In the genomic region with DNA sequence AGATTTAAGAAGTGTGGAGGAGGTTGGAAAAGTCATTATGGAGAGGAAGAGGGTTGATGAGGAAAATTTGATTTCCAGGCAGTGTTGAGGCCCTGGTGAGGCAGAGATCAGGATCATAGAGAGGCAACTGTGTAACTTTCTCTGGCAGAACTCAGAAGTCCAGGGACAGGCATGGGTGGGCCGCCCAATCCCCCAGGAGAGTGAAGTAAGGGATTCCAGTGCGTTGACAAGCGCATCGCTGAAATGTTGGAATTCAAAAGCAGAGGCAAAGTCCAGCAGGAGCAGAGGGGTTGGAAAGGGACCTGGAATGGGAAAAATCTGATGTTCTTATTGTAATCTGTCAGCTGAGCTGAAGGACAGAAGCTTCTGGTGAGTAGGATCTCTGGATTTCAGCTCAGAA, we compare ENCODE assay signal across 19 cellular contexts.
A peak's percentile ranks its signal among the peaks of the same experiment; 100 is the strongest.
DNase-seq lines count a peak whose midpoint lies in the region; ATAC-seq and TF ChIP-seq lines count a peak whose summit lies in the region.
"Had no signal": no experiment of that assay in that cellular context is flagged by ENCODE, and none has a peak within 500 bp of the region (broad histone marks: within the 10 kb centered on the region; RNA-seq: fewer than 3 reads in every experiment).

No MANE protein-coding gene starts in this region.

- no peak for TF ChIP-seq POLR2A in heart left ventricle (IDR thresholded peaks at IDR 0.05)

- peaks cover 65% of the 10 kb centered on the region for H3K4me1 Mint-ChIP-seq in memory B cell

- H3K9me3 ChIP-seq in heart left ventricle (peaks cover 0 to 6% (median 0%) of the 10 kb centered on the region in 12 donors), lower lobe of right lung (no peaks in the 10 kb centered on the region)
- H3K9me3 ChIP-seq: adrenal gland, SJSA1 had no signal

- no peak overlapping the region for H3K4me3 Mint-ChIP-seq in memory B cell
- H3K4me3 Mint-ChIP-seq: HFFc6, neural progenitor cell had no signal

- H3K27me3 Mint-ChIP-seq in memory B cell, result no peaks in the 10 kb centered on the region

- WGBS in heart left ventricle, 4 donors, result 84 to 92% (median 88%) methylated on average over 4 of the region's 4 CpGs

- H3K27ac Mint-ChIP-seq in activated naive CD4-positive, alpha-beta T cell treated with anti-CD3 and anti-CD28 coated beads, Interleukin-2, amount 50 U/mL, for 72 hours, result peak overlapping the region; percentile 92 to 95
- peak overlapping the region; percentile 10 for H3K27ac Mint-ChIP-seq in memory B cell
- H3K27ac Mint-ChIP-seq: HFFc6, neural progenitor cell had no signal

- intact Hi-C loops in Right ventricle myocardium inferior (cut with DNase I) (no loop called here), heart left ventricle (cut with DNase I) (no loop called here), sciatic nerve (cut with DNase I) (no loop called here), lower lobe of right lung (cut with DNase I) (no loop called here)

- H3K27ac ChIP-seq in heart left ventricle (peak overlapping the region in 1 of 12 donors; percentile 15), lower lobe of right lung (no peak overlapping the region)
- H3K27ac ChIP-seq: adrenal gland, foreskin keratinocyte, neural progenitor cell, SJSA1 had no signal

- H3K36me3 Mint-ChIP-seq in activated naive CD4-positive, alpha-beta T cell treated with anti-CD3 and anti-CD28 coated beads, Interleukin-2, amount 50 U/mL, for 72 hours, result peaks cover 18 to 66% of the 10 kb centered on the region in 2 donors
- H3K36me3 Mint-ChIP-seq in memory B cell, result peaks cover 32% of the 10 kb centered on the region

- ATAC-seq in Right ventricle myocardium inferior, result peak; percentile 61
- no peak for ATAC-seq in heart left ventricle
- no peak for ATAC-seq in activated naive CD4-positive, alpha-beta T cell treated with anti-CD3 and anti-CD28 coated beads, Interleukin-2, amount 50 U/mL, for 72 hours
- ATAC-seq in memory B cell (ENCODE audit: low read depth), result no peak
- ATAC-seq in sciatic nerve, result no peak
- no peak for ATAC-seq in lower lobe of right lung
- ATAC-seq: foreskin keratinocyte, right cardiac atrium had no signal

- no peaks in the 10 kb centered on the region for H3K27me3 ChIP-seq in heart left ventricle
- no peaks in the 10 kb centered on the region for H3K27me3 ChIP-seq in lower lobe of right lung (ENCODE audit: low read depth)
- H3K27me3 ChIP-seq: adrenal gland, foreskin keratinocyte, neural progenitor cell, SJSA1 had no signal

- no peak overlapping the region for H3K4me3 ChIP-seq in heart left ventricle
- H3K4me3 ChIP-seq in lower lobe of right lung, result no peak overlapping the region
- H3K4me3 ChIP-seq: adrenal gland, lung, neural progenitor cell, SJSA1 had no signal

- H3K9me3 Mint-ChIP-seq in activated naive CD4-positive, alpha-beta T cell treated with anti-CD3 and anti-CD28 coated beads, Interleukin-2, amount 50 U/mL, for 72 hours, result peaks cover 0 to 11% of the 10 kb centered on the region in 2 donors
- H3K9me3 Mint-ChIP-seq in memory B cell, result peaks cover 4% of the 10 kb centered on the region
- H3K9me3 Mint-ChIP-seq: HFFc6 had no signal

- H3K4me1 ChIP-seq in heart left ventricle (peaks cover 0 to 84% (median 0%) of the 10 kb centered on the region in 12 donors), lower lobe of right lung (peaks cover 44% of the 10 kb centered on the region)
- H3K4me1 ChIP-seq: neural progenitor cell had no signal

- TF ChIP-seq CTCF in heart left ventricle (IDR thresholded peaks at IDR 0.05), result no peak
- TF ChIP-seq CTCF in lower lobe of right lung (IDR thresholded peaks at IDR 0.05), result no peak

- DNase-seq in Right ventricle myocardium inferior (ENCODE audit: missing footprints), result no peak
- DNase-seq in heart left ventricle, result no peak
- DNase-seq in activated naive CD4-positive, alpha-beta T cell treated with anti-CD3 and anti-CD28 coated beads, Interleukin-2, amount 50 U/mL, for 72 hours (ENCODE audit: low spot score in 2 of 2), result no peak
- no peak for DNase-seq in memory B cell (ENCODE audit: low spot score in 2 of 2)
- DNase-seq in ureter (ENCODE audit: low spot score), result peak; percentile 38
- no peak for DNase-seq in sciatic nerve (ENCODE audit: low spot score)
- no peak for DNase-seq in lower lobe of right lung
- DNase-seq in NCI-H1105 (lab: John Stamatoyannopoulos, UW), result no peak
- DNase-seq: adrenal gland, cerebellar nuclear complex, foreskin keratinocyte, HFFc6, MM.1S, NCI-H1930, NCI-H524 treated with DMSO at 0.1 percent for 48 hours, right cardiac atrium had no signal

- H3K36me3 ChIP-seq in heart left ventricle (peaks cover 0 to 11% (median 0%) of the 10 kb centered on the region in 9 donors), lower lobe of right lung (peaks cover 15% of the 10 kb centered on the region)
- H3K36me3 ChIP-seq: adrenal gland, neural progenitor cell had no signal
